13 cellular contexts compared by ENCODE assay signal in the genomic region with DNA sequence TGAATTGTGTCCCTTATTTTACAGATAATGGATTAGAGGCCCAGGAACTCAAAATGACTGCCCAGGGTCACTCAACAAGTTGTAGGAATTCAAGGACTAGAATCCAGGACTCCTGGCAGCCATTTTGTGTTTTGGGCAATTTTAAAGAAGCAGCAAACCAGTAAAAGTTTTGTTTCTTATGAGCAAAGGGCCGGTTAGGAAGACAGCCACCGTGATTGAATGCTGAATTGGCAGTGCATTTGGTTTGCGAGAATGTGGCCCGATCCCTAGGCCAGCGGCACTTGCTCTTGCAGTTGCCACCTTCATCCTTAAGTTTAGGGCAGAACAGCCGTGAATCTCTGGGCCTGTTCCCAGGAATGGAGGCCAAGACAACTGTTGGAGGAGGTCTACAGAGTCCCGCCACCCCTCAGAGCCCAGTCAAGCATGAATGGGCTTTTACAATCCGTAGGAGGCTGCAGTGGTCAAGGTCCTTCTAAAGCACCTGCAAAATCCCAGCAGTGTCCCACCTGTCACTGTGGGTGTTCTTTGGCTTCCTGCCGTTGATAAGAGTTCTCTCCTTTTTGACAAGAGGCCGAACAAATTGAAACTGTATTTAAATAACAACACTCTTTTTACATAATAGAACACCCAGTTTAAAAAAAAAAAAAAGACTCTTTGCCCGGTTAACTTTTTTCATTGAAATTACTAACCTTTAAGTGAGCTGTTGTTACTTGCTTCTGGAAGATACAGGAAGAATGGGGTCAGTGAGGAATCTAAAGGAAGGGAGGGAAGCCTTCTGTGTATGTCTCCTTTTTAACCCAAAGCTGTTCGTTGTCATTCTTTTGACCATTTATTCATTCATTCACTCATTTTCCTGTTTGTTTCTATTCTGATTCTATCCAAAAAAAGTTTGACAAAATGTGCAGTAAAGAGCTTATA.
DNase-seq lines count a peak whose midpoint lies in the region; ATAC-seq and TF ChIP-seq lines count a peak whose summit lies in the region.
"Had no signal": no experiment of that assay in that cellular context is flagged by ENCODE, and none has a peak within 500 bp of the region (broad histone marks: within the 10 kb centered on the region; RNA-seq: fewer than 3 reads in every experiment).

No MANE protein-coding gene starts in this region.

- H3K9ac ChIP-seq in HUES64 (ENCODE audit: low read depth, low read length) (peak overlapping the region; percentile 61), subcutaneous abdominal adipose tissue (ENCODE audit: low read length in 5 of 5) (no peak overlapping the region)

- H3K4me1 ChIP-seq in HUES64 (ENCODE audit: insufficient read depth, low read length) (peaks cover 87% of the 10 kb centered on the region), left lung (peaks cover 50 to 52% of the 10 kb centered on the region in 2 donors), subcutaneous abdominal adipose tissue (ENCODE audit: control insufficient read depth in 5 of 5, insufficient read depth in 5 of 5, low read length in 5 of 5) (peaks cover 21 to 51% (median 46%) of the 10 kb centered on the region in 5 donors)

- peaks cover 3% of the 10 kb centered on the region for H3K27me3 Mint-ChIP-seq in brain
- H3K27me3 Mint-ChIP-seq: memory B cell had no signal

- H3K36me3 ChIP-seq in HUES64 (ENCODE audit: insufficient read depth, low read length) (no peaks in the 10 kb centered on the region), left lung (no peaks in the 10 kb centered on the region), subcutaneous abdominal adipose tissue (ENCODE audit: control insufficient read depth in 5 of 5, insufficient read depth in 5 of 5, low read length in 5 of 5) (peaks cover 0 to 5% (median 0%) of the 10 kb centered on the region in 5 donors)

- H3K27ac ChIP-seq in HUES64 (ENCODE audit: low read depth, low read length) = peak overlapping the region; percentile 95
- peak overlapping the region; percentile 71 to 76 for H3K27ac ChIP-seq in left lung
- H3K27ac ChIP-seq in subcutaneous abdominal adipose tissue (ENCODE audit: low read depth, low read length) = peak overlapping the region; percentile 58
- H3K27ac ChIP-seq: HL-60 had no signal

- H3K4me3 Mint-ChIP-seq in brain = peak overlapping the region in 4 of 5 experiments; percentile 4 to 78 (median 70)
- H3K4me3 Mint-ChIP-seq: memory B cell had no signal

- H3K9me3 ChIP-seq in HUES64 (ENCODE audit: insufficient read depth, low read depth, low read length) = no peaks in the 10 kb centered on the region
- no peaks in the 10 kb centered on the region for H3K9me3 ChIP-seq in left lung
- H3K9me3 ChIP-seq in subcutaneous abdominal adipose tissue (ENCODE audit: control insufficient read depth in 5 of 5, low read length in 5 of 5) = no peaks in the 10 kb centered on the region

- H3K27ac Mint-ChIP-seq in brain = peak overlapping the region in 3 of 5 experiments; percentile 89 to 96 (median 93)
- H3K27ac Mint-ChIP-seq: memory B cell had no signal

- intact Hi-C loops in left lung (cut with DNase I) = no loop called here

- H3K36me3 Mint-ChIP-seq in brain = no peaks in the 10 kb centered on the region

- no peak for TF ChIP-seq CTCF in brain (conservative IDR thresholded peaks at IDR 0.05)
- TF ChIP-seq CTCF in left lung (IDR thresholded peaks at IDR 0.05) = no peak

- H3K27me3 ChIP-seq in HUES64 (ENCODE audit: insufficient read depth, low read length) (no peaks in the 10 kb centered on the region), left lung (no peaks in the 10 kb centered on the region), subcutaneous abdominal adipose tissue (ENCODE audit: control insufficient read depth in 5 of 5, insufficient read depth in 4 of 5, low read length in 5 of 5) (no peaks in the 10 kb centered on the region)

- peaks cover 61% of the 10 kb centered on the region for H3K4me1 Mint-ChIP-seq in brain
- H3K4me1 Mint-ChIP-seq: memory B cell had no signal

- H3K9me3 Mint-ChIP-seq in brain = peaks cover 0 to 3% (median 0%) of the 10 kb centered on the region in 5 experiments
- H3K9me3 Mint-ChIP-seq: HFFc6, memory B cell had no signal

- H3K4me3 ChIP-seq in HUES64 (ENCODE audit: low read length) (no peak overlapping the region; the same call in 1 of the 2 replicates), left lung (no peak overlapping the region), subcutaneous abdominal adipose tissue (ENCODE audit: low read depth in 1 of 5, low read length in 5 of 5) (no peak overlapping the region)

- ATAC-seq in left lung (no peak), HG03280 (IDR thresholded peaks at IDR 0.05; ENCODE audit: unreplicated experiment) (no peak), GM21381 (IDR thresholded peaks at IDR 0.05; ENCODE audit: unreplicated experiment) (no peak)

- DNase-seq in left lung (no peak), NCI-H2227 treated with DMSO at 0.1 percent for 48 hours (lab: John Stamatoyannopoulos, UW) (no peak)
- DNase-seq in stimulated activated CD4-positive, alpha-beta T cell treated with anti-CD3 and anti-CD28 coated beads, Interleukin-2, amount 100 ng/mL, for 24 hours = no peak
- DNase-seq: effector memory CD4-positive, alpha-beta T cell; NCI-H1694 treated with DMSO at 0.1 percent for 48 hours had no signal

- 5% methylated on average over 11 of the region's 12 CpGs for WGBS in HUES64
